ENCODE assay signal across 16 cellular contexts in genomic region chr11:116053538-116053919, GRCh38.
DNase-seq lines count a peak whose midpoint lies in the region; ATAC-seq, FAIRE-seq and TF ChIP-seq lines count a peak whose summit lies in the region.
"Had no signal": no experiment of that assay in that cellular context is flagged by ENCODE, and none has a peak within 500 bp of the region (broad histone marks: within the 10 kb centered on the region; RNA-seq: fewer than 3 reads in every experiment).

No MANE protein-coding gene starts in this region.

- intact Hi-C loops in left lung (cut with DNase I), result no loop called here

- no peaks in the 10 kb centered on the region for H3K4me1 ChIP-seq in left lung

- TF ChIP-seq CTCF in left lung (IDR thresholded peaks at IDR 0.05) (no peak), brain microvascular endothelial cell (IDR thresholded peaks at IDR 0.05; ENCODE audit: low read depth, low read length, missing control alignments) (no peak)

- in situ Hi-C loops in brain microvascular endothelial cell (cut with HindIII; ENCODE audit: low pct_ligation_motif_present, low sequenced_read_pairs), result no loop called here

- FAIRE-seq in HTR-8/SVneo (lab: Jason Lieb, UNC), result no peak
- FAIRE-seq: GM19239, K562 had no signal

- DNase-seq in SHP77 (lab: John Stamatoyannopoulos, UW) (peak; percentile 13 to 18), SHP77 treated with DMSO at 0.1 percent for 48 hours (lab: John Stamatoyannopoulos, UW) (no peak), NCI-H748 (lab: John Stamatoyannopoulos, UW; ENCODE audit: unreplicated experiment) (peak; percentile 90), left lung (no peak), HTR-8/SVneo (ENCODE audit: insufficient read length, low spot score) (no peak), brain microvascular endothelial cell (no peak), HuH-7 (ENCODE audit: low spot score) (no peak)
- DNase-seq: MV-4-11, NCI-H1436 treated with DMSO at 0.1 percent for 48 hours, NCI-H226, NCI-H526 treated with DMSO at 0.1 percent for 48 hours, PC-9 had no signal

- H3K27me3 ChIP-seq in left lung (peaks cover 0 to 8% of the 10 kb centered on the region in 2 donors), brain microvascular endothelial cell (replicated peaks) (no peaks in the 10 kb centered on the region)
- H3K27me3 ChIP-seq: BLaER1 had no signal

- H3K9me3 ChIP-seq in left lung, result no peaks in the 10 kb centered on the region
- H3K9me3 ChIP-seq: BLaER1 had no signal

- H3K27ac ChIP-seq in left lung, result no peak overlapping the region
- H3K27ac ChIP-seq in brain microvascular endothelial cell, result no peak overlapping the region
- H3K27ac ChIP-seq: BLaER1, PC-9 had no signal

- ATAC-seq in left lung (peak; percentile 79), GM18498 (IDR thresholded peaks at IDR 0.05; ENCODE audit: unreplicated experiment) (no peak)
- ATAC-seq: K562 had no signal

- no peak overlapping the region for H3K4me3 ChIP-seq in left lung
- H3K4me3 ChIP-seq in brain microvascular endothelial cell (ENCODE audit: low read depth, low read length), result no peak overlapping the region
- H3K4me3 ChIP-seq: BLaER1, K562, PC-9 had no signal

- no peaks in the 10 kb centered on the region for H3K36me3 ChIP-seq in left lung
- H3K36me3 ChIP-seq in brain microvascular endothelial cell (replicated peaks), result no peaks in the 10 kb centered on the region
- H3K36me3 ChIP-seq: BLaER1 had no signal

Comparison
In these comparisons a context has a peak if more than half of its experiments do, and no peak if none do; other contexts are left out.
1. DNase-seq: peak in SHP77 (2 of 2) and NCI-H748 (single experiment); none in SHP77 treated with DMSO at 0.1 percent for 48 hours (single experiment), left lung (0 of 2), HTR-8/SVneo (single experiment), brain microvascular endothelial cell (single experiment) and HuH-7 (single experiment).